ENCODE assay signal across 7 cellular contexts in genomic region chr5:65721050-65721774, GRCh38. TPM values are rescaled to one million over a fixed set of nuclear protein-coding genes. Genes with fewer than 3 reads are reported as not detected.
DNase-seq lines count a peak whose midpoint lies in the region; ATAC-seq and TF ChIP-seq lines count a peak whose summit lies in the region.

No MANE protein-coding gene starts in this region.

- peak overlapping the region; percentile 85 for H3K27ac Mint-ChIP-seq in stimulated activated naive CD8-positive, alpha-beta T cell treated with anti-CD3 and anti-CD28 coated beads, Interleukin-15, Interleukin-2, amounts not matched to agents 100 ng/mL and 50 ng/mL, for 24 hours

- peaks cover 13% of the 10 kb centered on the region for H3K36me3 Mint-ChIP-seq in stimulated activated naive CD8-positive, alpha-beta T cell treated with anti-CD3 and anti-CD28 coated beads, Interleukin-15, Interleukin-2, amounts not matched to agents 100 ng/mL and 50 ng/mL, for 24 hours (ENCODE audit: low read depth)

- no peaks in the 10 kb centered on the region for H3K27me3 ChIP-seq in HAP-1 (ENCODE audit: low read depth)
- H3K27me3 ChIP-seq in duodenal mucosa (ENCODE audit: control insufficient read depth in 1 of 2, insufficient read depth in 2 of 2, low read length in 2 of 2), result no peaks in the 10 kb centered on the region
- no peaks in the 10 kb centered on the region for H3K27me3 ChIP-seq in left lung

- peak overlapping the region; percentile 71 to 79 for H3K9ac ChIP-seq in duodenal mucosa (ENCODE audit: low read depth in 1 of 2, low read length in 2 of 2)

- H3K4me1 ChIP-seq in HAP-1 (peaks cover 17% of the 10 kb centered on the region), duodenal mucosa (ENCODE audit: control insufficient read depth in 1 of 2, insufficient read depth in 2 of 2, low read length in 2 of 2) (peaks cover 12 to 16% of the 10 kb centered on the region in 2 donors), left lung (peaks cover 0 to 30% of the 10 kb centered on the region in 2 donors)

- peak; percentile 34 for ATAC-seq in left lung

- no peaks in the 10 kb centered on the region for H3K9me3 Mint-ChIP-seq in stimulated activated naive CD8-positive, alpha-beta T cell treated with anti-CD3 and anti-CD28 coated beads, Interleukin-15, Interleukin-2, amounts not matched to agents 100 ng/mL and 50 ng/mL, for 24 hours

- H3K27ac ChIP-seq in duodenal mucosa (ENCODE audit: low read depth, low read length) (no peak overlapping the region), left lung (peak overlapping the region; percentile 54 to 80)

- H3K27me3 Mint-ChIP-seq in stimulated activated naive CD8-positive, alpha-beta T cell treated with anti-CD3 and anti-CD28 coated beads, Interleukin-15, Interleukin-2, amounts not matched to agents 100 ng/mL and 50 ng/mL, for 24 hours, result no peaks in the 10 kb centered on the region

- in situ Hi-C loops in HAP-1 (cut with MboI; ENCODE audit: low sequenced_read_pairs), result no loop called here

- DNase-seq in GM12864 (ENCODE audit: low read depth), result no peak
- peak; percentile 41 to 75 for DNase-seq in HAP-1 (ENCODE audit: low spot score in 2 of 2)
- DNase-seq in NB4 (ENCODE audit: low read depth), result peak; percentile 45
- DNase-seq in UCSD-AML1 (lab: John Stamatoyannopoulos, UW; ENCODE audit: unreplicated experiment), result peak; percentile 45
- DNase-seq in left lung, result peak; percentile 61 to 78

- H3K4me1 Mint-ChIP-seq in stimulated activated naive CD8-positive, alpha-beta T cell treated with anti-CD3 and anti-CD28 coated beads, Interleukin-15, Interleukin-2, amounts not matched to agents 100 ng/mL and 50 ng/mL, for 24 hours (ENCODE audit: low read depth), result peaks cover 26% of the 10 kb centered on the region

- peak overlapping the region; percentile 90 for H3K4me3 Mint-ChIP-seq in stimulated activated naive CD8-positive, alpha-beta T cell treated with anti-CD3 and anti-CD28 coated beads, Interleukin-15, Interleukin-2, amounts not matched to agents 100 ng/mL and 50 ng/mL, for 24 hours

- TF ChIP-seq CTCF in GM12864 (IDR thresholded peaks at IDR 0.05; ENCODE audit: low read depth, low read length, missing control alignments), result no peak
- no peak for TF ChIP-seq CTCF in NB4 (IDR thresholded peaks at IDR 0.05; ENCODE audit: low read depth, low read length)
- no peak for TF ChIP-seq CTCF in left lung (IDR thresholded peaks at IDR 0.05)

- intact Hi-C loops in left lung (cut with DNase I), result no loop called here

- H3K36me3 ChIP-seq in HAP-1 (replicated peaks) (peaks cover 27% of the 10 kb centered on the region), duodenal mucosa (ENCODE audit: control insufficient read depth in 1 of 2, insufficient read depth in 2 of 2, low read length in 2 of 2) (no peaks in the 10 kb centered on the region), left lung (peaks cover 0 to 23% of the 10 kb centered on the region in 2 donors)

- peak overlapping the region; percentile 74 for H3K4me3 ChIP-seq in GM12864 (ENCODE audit: low read depth, low read length)
- H3K4me3 ChIP-seq in HAP-1, result peak overlapping the region; percentile 85
- peak overlapping the region; percentile 77 for H3K4me3 ChIP-seq in NB4 (ENCODE audit: low read depth, low read length)
- peak overlapping the region; percentile 84 to 96 for H3K4me3 ChIP-seq in duodenal mucosa (ENCODE audit: low read depth in 1 of 2, low read length in 2 of 2)
- H3K4me3 ChIP-seq in left lung, result peak overlapping the region; percentile 84 to 91

- TF ChIP-seq POLR2A in NB4 (IDR thresholded peaks at IDR 0.05; ENCODE audit: extremely low read depth, insufficient read length), result no peak

- H3K9me3 ChIP-seq in HAP-1, result no peaks in the 10 kb centered on the region
- no peaks in the 10 kb centered on the region for H3K9me3 ChIP-seq in duodenal mucosa (ENCODE audit: control insufficient read depth in 1 of 2, low read length in 2 of 2)
- H3K9me3 ChIP-seq in left lung, result no peaks in the 10 kb centered on the region

RNA-seq across cellular contexts. Expression of gene SGTB, which starts 0.7 kb away (rescaled TPM):
- total RNA-seq in left lung, result 10 to 100 TPM; 12.7 to 22.6 TPM

RNA-seq across cellular contexts. Expression of gene NLN, which starts 0.8 kb away (rescaled TPM):
- 10 to 100 TPM; 18.0 to 29.1 TPM for total RNA-seq in left lung
